ENCODE assay signal across 8 cellular contexts in the genomic region with DNA sequence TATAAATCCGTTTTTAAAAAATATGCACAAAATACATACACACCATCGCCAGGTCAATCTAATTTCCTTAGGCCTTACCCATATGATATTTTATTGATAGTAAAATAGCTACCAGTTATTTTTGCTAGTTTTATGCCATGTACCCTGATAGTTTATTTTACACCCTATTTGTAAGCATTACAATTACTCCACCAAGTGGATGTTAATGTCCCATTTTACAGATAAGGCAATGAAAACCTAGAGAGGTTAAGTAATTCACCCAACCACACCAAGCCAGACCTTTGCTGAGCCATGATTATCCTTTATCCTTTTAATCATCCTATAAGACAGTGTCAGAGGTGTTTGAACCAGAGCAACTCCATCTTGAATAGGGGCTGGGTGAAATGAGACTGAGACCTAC.
"Had no signal": no experiment of that assay in that cellular context is flagged by ENCODE, and none has a peak within 500 bp of the region (broad histone marks: within the 10 kb centered on the region; RNA-seq: fewer than 3 reads in every experiment).

No MANE protein-coding gene starts in this region.

- H3K9me3 ChIP-seq: HAP-1 had no signal

- H3K36me3 ChIP-seq: HAP-1 had no signal

- H3K9ac ChIP-seq: GM23248 had no signal

- H3K27ac Mint-ChIP-seq: GM23338, H9, HFFc6 had no signal

- DNase-seq: GM23248, H7, H9, HCEC 1CT, HFFc6 had no signal

- H2AFZ ChIP-seq: GM23248, GM23338 had no signal

- H3K27ac ChIP-seq: GM23248 had no signal

- H3K4me3 ChIP-seq: GM23248, GM23338, HAP-1 had no signal

- H3K4me3 Mint-ChIP-seq: GM23338, H9, HFFc6 had no signal

- H3K4me1 Mint-ChIP-seq: GM23338, H9 had no signal

- H3K4me2 ChIP-seq: GM23338 had no signal

- H3K4me1 ChIP-seq: HAP-1 had no signal

- ATAC-seq: GM23338, HCT116 had no signal
